In genomic region chr2:197934926-197935274, GRCh38 we compare ENCODE assay signal across 31 cellular contexts.
A peak's percentile ranks its signal among the peaks of the same experiment; 100 is the strongest.
DNase-seq lines count a peak whose midpoint lies in the region; ATAC-seq, FAIRE-seq and TF ChIP-seq lines count a peak whose summit lies in the region.
"Had no signal": no experiment of that assay in that cellular context is flagged by ENCODE, and none has a peak within 500 bp of the region (broad histone marks: within the 10 kb centered on the region; RNA-seq: fewer than 3 reads in every experiment).

No MANE protein-coding gene starts in this region.

- ATAC-seq in T-cell (replicated peaks in 1 of 4) (peak; percentile 37 to 71 (median 54)), K562 (peak; percentile 2; the same call in 2 of the 3 replicates), HG02759 (IDR thresholded peaks at IDR 0.05; ENCODE audit: unreplicated experiment) (no peak), HG02852 (IDR thresholded peaks at IDR 0.05; ENCODE audit: unreplicated experiment) (no peak), HG03108 (IDR thresholded peaks at IDR 0.05; ENCODE audit: unreplicated experiment) (no peak)
- ATAC-seq: HCT116; heart left ventricle; left ventricle myocardium superior; pancreas; stimulated activated naive B cell treated with anti-CD40 and anti-IgM and Interleukin-4, amounts not matched to agents 10 μg/mL and 1 μg/mL and 100 μg/mL, for 72 hours had no signal

- no peaks in the 10 kb centered on the region for H3K9me3 ChIP-seq in K562 (replicated peaks; ENCODE audit: control insufficient read depth, insufficient read depth, low read depth, low read length)
- H3K9me3 ChIP-seq: BLaER1, esophagus muscularis mucosa, heart left ventricle, pancreas, Peyer's patch, suprapubic skin, upper lobe of left lung had no signal

- H3K4me3 ChIP-seq in K562, result no peak overlapping the region
- H3K4me3 ChIP-seq: BLaER1, esophagus muscularis mucosa, heart left ventricle, neural progenitor cell, pancreas, Peyer's patch, skin epidermis, suprapubic skin, upper lobe of left lung had no signal

- H3K27me3 Mint-ChIP-seq in activated naive CD4-positive, alpha-beta T cell treated with anti-CD3 and anti-CD28 coated beads for 36 hours (ENCODE audit: low read depth), result no peaks in the 10 kb centered on the region
- no peaks in the 10 kb centered on the region for H3K27me3 Mint-ChIP-seq in T-cell

- POLR2A ChIA-PET in T-cell (lab: Charles Lee) (no interaction called here), K562 (lab: Yijun Ruan, JAX) (no interaction called here)

- peak overlapping the region; percentile 48; the same call in 1 of the 2 replicates for H3K4me2 ChIP-seq in K562 (ENCODE audit: insufficient read depth, low read length)
- H3K4me2 ChIP-seq: BLaER1, neural progenitor cell had no signal

- H3K4me3 Mint-ChIP-seq in activated naive CD4-positive, alpha-beta T cell treated with anti-CD3 and anti-CD28 coated beads for 36 hours, result peak overlapping the region; percentile 73
- peak overlapping the region; percentile 43 to 67 (median 66) for H3K4me3 Mint-ChIP-seq in T-cell
- H3K4me3 Mint-ChIP-seq: neural progenitor cell; stimulated activated naive B cell treated with anti-CD40 and anti-IgM and Interleukin-4, amounts not matched to agents 10 μg/mL and 1 μg/mL and 100 μg/mL, for 72 hours had no signal

- H3K9me1 ChIP-seq in K562 (ENCODE audit: control insufficient read depth, insufficient read depth, low read length), result no peaks in the 10 kb centered on the region

- FAIRE-seq in GM18507 (lab: Jason Lieb, UNC), result peak; percentile 71
- peak; percentile 84 for FAIRE-seq in K562 (lab: Jason Lieb, UNC)
- FAIRE-seq: pancreas had no signal

- WGBS in K562 (ENCODE audit: insufficient coverage, low coverage, missing lambda C conversion rate), result 5% methylated on average over 4 of the region's 4 CpGs

- in situ Hi-C loops in K562 (cut with MboI), result loop anchor here (10.0 kb wide), 1 partner anchor 120 kb away; no protein-coding TSS in a partner anchor

- no peak for TF ChIP-seq EP300 in K562 (IDR thresholded peaks at IDR 0.05; ENCODE audit: low read length)

- intact Hi-C loops in activated naive CD4-positive, alpha-beta T cell treated with anti-CD3 and anti-CD28 coated beads for 36 hours (cut with micrococcal nuclease), result loop anchor here (1.0 to 10.0 kb wide), 3 partner anchors 17 to 230 kb away; partner anchors contain the start of gene MARS2
- intact Hi-C loops in K562 (cut with micrococcal nuclease), result loop anchor here (5.0 kb wide), 1 partner anchor 192 kb away; no protein-coding TSS in a partner anchor

- no peak for TF ChIP-seq POLR2A in K562 (conservative IDR thresholded peaks at IDR 0.05)

- no peaks in the 10 kb centered on the region for H3K36me3 ChIP-seq in K562 (ENCODE audit: control insufficient read depth, insufficient read depth, low read length)
- H3K36me3 ChIP-seq: BLaER1, esophagus muscularis mucosa, heart left ventricle, neural progenitor cell, pancreas, Peyer's patch, suprapubic skin, upper lobe of left lung, WERI-Rb-1 had no signal

- H4K20me1 ChIP-seq in K562 (replicated peaks; ENCODE audit: control insufficient read depth, insufficient read depth, low read length), result no peaks in the 10 kb centered on the region
- H4K20me1 ChIP-seq: BLaER1 had no signal

- peak overlapping the region; percentile 10 for H3K27ac Mint-ChIP-seq in activated naive CD4-positive, alpha-beta T cell treated with anti-CD3 and anti-CD28 coated beads for 36 hours
- peak overlapping the region; percentile 78 to 82 for H3K27ac Mint-ChIP-seq in T-cell
- H3K27ac Mint-ChIP-seq: neural progenitor cell; stimulated activated naive B cell treated with anti-CD40 and anti-IgM and Interleukin-4, amounts not matched to agents 10 μg/mL and 1 μg/mL and 100 μg/mL, for 72 hours had no signal

- H3K9ac ChIP-seq in K562 (ENCODE audit: insufficient read depth in 1 of 2, low read depth in 2 of 2, low read length in 2 of 2), result peak overlapping the region in 1 of 2 experiments; percentile 80; a peak in 2 of 4 replicates
- H3K9ac ChIP-seq: BLaER1, neural progenitor cell had no signal

- H3K4me1 Mint-ChIP-seq in activated naive CD4-positive, alpha-beta T cell treated with anti-CD3 and anti-CD28 coated beads for 36 hours (ENCODE audit: low read depth), result peaks cover 58% of the 10 kb centered on the region
- H3K4me1 Mint-ChIP-seq in T-cell, result peaks cover 51 to 79% (median 64%) of the 10 kb centered on the region in 3 donors
- H3K4me1 Mint-ChIP-seq: stimulated activated naive B cell treated with anti-CD40 and anti-IgM and Interleukin-4, amounts not matched to agents 10 μg/mL and 1 μg/mL and 100 μg/mL, for 72 hours had no signal

- H3K4me1 ChIP-seq in K562 (replicated peaks in 1 of 2; ENCODE audit: control insufficient read depth in 2 of 2, insufficient read depth in 2 of 2, low read length in 2 of 2), result peaks cover 7 to 52% of the 10 kb centered on the region in 2 experiments
- H3K4me1 ChIP-seq: BLaER1, neural progenitor cell, pancreas, Peyer's patch, suprapubic skin had no signal

- peaks cover 97% of the 10 kb centered on the region for H3K79me2 ChIP-seq in K562 (ENCODE audit: control insufficient read depth, insufficient read depth, low read length)

- H3K27me3 ChIP-seq in K562 (ENCODE audit: control insufficient read depth in 2 of 2, insufficient read depth in 2 of 2, low read length in 2 of 2), result no peaks in the 10 kb centered on the region
- H3K27me3 ChIP-seq: BLaER1, esophagus muscularis mucosa, heart left ventricle, neural progenitor cell, pancreas, Peyer's patch, suprapubic skin, upper lobe of left lung had no signal

- TF ChIP-seq CTCF in K562 (IDR thresholded peaks at IDR 0.05 in 2 of 3, conservative IDR thresholded peaks at IDR 0.05 in 1 of 3; ENCODE audit: insufficient read depth in 2 of 3, low read depth in 1 of 3, low read length in 3 of 3), result no peak

- H2AFZ ChIP-seq in K562 (ENCODE audit: low read depth, low read length), result peak overlapping the region; percentile 48
- H2AFZ ChIP-seq: neural progenitor cell had no signal

- DNase-seq in activated naive CD4-positive, alpha-beta T cell treated with anti-CD3 and anti-CD28 coated beads for 36 hours, result no peak
- DNase-seq in activated naive CD4-positive, alpha-beta T cell treated with Interleukin-2 at 50 U/mL for 16 hours, result no peak
- DNase-seq in GM18507 (ENCODE audit: extremely low spot score, insufficient read length, low read depth), result no peak
- DNase-seq in T-cell, result peak in 1 of 34 experiments; percentile 1
- DNase-seq in K562 (ENCODE audit: extremely low read depth in 1 of 4, low spot score in 3 of 4), result peak in 1 of 4 experiments; percentile 47
- DNase-seq: Calu3; DMS79; foreskin fibroblast; GDM1; heart left ventricle; kidney; left ventricle myocardium superior; MV-4-11; NCI-H1436; NCI-H2081; NCI-H524 treated with DMSO at 0.1 percent for 48 hours; pancreas; Peyer's patch; SHP77; stimulated activated naive B cell treated with anti-CD40 and anti-IgM and Interleukin-4, amounts not matched to agents 10 μg/mL and 1 μg/mL and 100 μg/mL, for 72 hours; upper lobe of left lung; WERI-Rb-1 had no signal

- TF ChIP-seq RAD21 in K562 (CRISPR knock-in tag; conservative IDR thresholded peaks at IDR 0.05 in 1 of 2, IDR thresholded peaks at IDR 0.05 in 1 of 2), result no peak

- CTCF ChIA-PET in activated naive CD4-positive, alpha-beta T cell treated with anti-CD3 and anti-CD28 coated beads for 36 hours (lab: Charles Lee), result no interaction called here
- CTCF ChIA-PET in T-cell (lab: Charles Lee) (no interaction called here), K562 (lab: Yijun Ruan, JAX; ENCODE audit: low intra/inter-chr PET ratio) (no interaction called here)

- H3K9me3 Mint-ChIP-seq in activated naive CD4-positive, alpha-beta T cell treated with anti-CD3 and anti-CD28 coated beads for 36 hours, result no peaks in the 10 kb centered on the region
- H3K9me3 Mint-ChIP-seq in T-cell, result no peaks in the 10 kb centered on the region
- H3K9me3 Mint-ChIP-seq: neural progenitor cell; stimulated activated naive B cell treated with anti-CD40 and anti-IgM and Interleukin-4, amounts not matched to agents 10 μg/mL and 1 μg/mL and 100 μg/mL, for 72 hours had no signal

- no TSS peak for BruUV-seq in K562 (replicated peaks; lab: Mats Ljungman, UMichigan)

- peak overlapping the region; percentile 88 for H3K27ac ChIP-seq in K562 (ENCODE audit: extremely low read depth, low read depth, low read length)
- H3K27ac ChIP-seq: BLaER1, esophagus muscularis mucosa, heart left ventricle, neural progenitor cell, pancreas, Peyer's patch, skin epidermis, suprapubic skin, upper lobe of left lung, WERI-Rb-1 had no signal

- no peaks in the 10 kb centered on the region for H3K36me3 Mint-ChIP-seq in activated naive CD4-positive, alpha-beta T cell treated with anti-CD3 and anti-CD28 coated beads for 36 hours (ENCODE audit: low read depth)
- H3K36me3 Mint-ChIP-seq in T-cell, result no peaks in the 10 kb centered on the region
- H3K36me3 Mint-ChIP-seq: neural progenitor cell; stimulated activated naive B cell treated with anti-CD40 and anti-IgM and Interleukin-4, amounts not matched to agents 10 μg/mL and 1 μg/mL and 100 μg/mL, for 72 hours had no signal

TF ChIP-seq in K562, 482 proteins besides CTCF, POLR2A, EP300 and RAD21 (continues in another document):
- TF ChIP-seq ZNF384 (IDR thresholded peaks at IDR 0.05; ENCODE audit: low read depth, low read length) (0 out of 2 replicates have a peak, but pooled peaks have one; percentile 60), ARID1B (IDR thresholded peaks at IDR 0.05) (peak; percentile 29), NBN (IDR thresholded peaks at IDR 0.05; ENCODE audit: low read depth) (peak; percentile 24; the same call in 1 of the 2 replicates), DPF2 (IDR thresholded peaks at IDR 0.05) (0 out of 2 replicates have a peak, but pooled peaks have one; percentile 12), GTF2B (IDR thresholded peaks at IDR 0.05; ENCODE audit: extremely low read depth, insufficient read length) (no peak)

Comparison
In these comparisons a context has a peak if more than half of its experiments do, and no peak if none do; other contexts are left out.
1. ATAC-seq: peak in T-cell (4 of 4) and K562 (single experiment); none in HG02759 (single experiment), HG02852 (single experiment) and HG03108 (single experiment).